In genomic region chr7:88851220-88851619, GRCh38 we compare ENCODE assay signal across 10 cellular contexts. TPM values are rescaled to one million over a fixed set of nuclear protein-coding genes. Genes with fewer than 3 reads are reported as not detected.
"Had no signal": no experiment of that assay in that cellular context is flagged by ENCODE, and none has a peak within 500 bp of the region (broad histone marks: within the 10 kb centered on the region; RNA-seq: fewer than 3 reads in every experiment).

No MANE protein-coding gene starts in this region.

- H3K4me3 ChIP-seq: K562 had no signal

- H3K27ac ChIP-seq: HL-60 had no signal

- DNase-seq: IMR-90, KBM-7, KG1 had no signal

- H3K27ac Mint-ChIP-seq: IgD-negative memory B cell had no signal

- H3K36me3 Mint-ChIP-seq: IgD-negative memory B cell had no signal

- H3K27me3 Mint-ChIP-seq: IgD-negative memory B cell had no signal

- ATAC-seq: HepG2, K562 had no signal

- H3K4me1 Mint-ChIP-seq: IgD-negative memory B cell had no signal

- FAIRE-seq: HepG2, HTR-8/SVneo, K562 had no signal

- H3K4me3 Mint-ChIP-seq: IgD-negative memory B cell had no signal

RNA-seq across cellular contexts. Expression of gene TEX47, which starts 55.7 kb away (rescaled TPM):
- total RNA-seq: HepG2, HT-29, HT1080, IMR-90, K562 had no signal
- polyA plus RNA-seq: HepG2, IgD-negative memory B cell, IMR-90, K562 had no signal
